In the genomic region with DNA sequence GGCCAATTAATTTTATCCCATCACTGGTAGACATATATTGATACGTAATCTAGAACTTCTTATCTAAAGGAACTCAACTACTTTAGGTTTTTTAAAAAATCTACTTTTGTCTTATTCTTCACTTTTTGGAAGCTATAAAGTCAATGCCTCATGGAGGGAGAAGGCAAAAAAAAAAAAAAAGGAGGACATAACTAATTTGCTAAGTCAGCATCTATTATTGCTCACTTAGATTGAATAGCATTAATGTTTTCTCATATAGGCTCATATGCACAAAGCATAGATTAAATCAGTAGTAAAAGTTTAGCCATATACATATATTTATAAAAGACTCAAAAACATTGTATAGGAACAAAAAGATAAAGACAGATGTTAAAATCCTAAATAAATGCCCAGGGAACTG, we compare ENCODE assay signal across 21 cellular contexts.
"Had no signal": no experiment of that assay in that cellular context is flagged by ENCODE, and none has a peak within 500 bp of the region (broad histone marks: within the 10 kb centered on the region; RNA-seq: fewer than 3 reads in every experiment).

No MANE protein-coding gene starts in this region.

- FAIRE-seq: endothelial cell of umbilical vein, keratinocyte had no signal

- H3K4me3 ChIP-seq: coronary artery, dorsolateral prefrontal cortex, esophagus muscularis mucosa, gastrocnemius medialis, heart right ventricle, left lung, lower lobe of right lung had no signal

- H3K9me3 ChIP-seq: esophagus muscularis mucosa, gastrocnemius medialis, heart right ventricle, lower lobe of right lung had no signal

- H3K27ac ChIP-seq: coronary artery, dorsolateral prefrontal cortex, esophagus muscularis mucosa, foreskin keratinocyte, gastrocnemius medialis, heart right ventricle, left lung, lower lobe of right lung had no signal

- H3K36me3 ChIP-seq: esophagus muscularis mucosa, gastrocnemius medialis, heart right ventricle, left lung, lower lobe of right lung had no signal

- ATAC-seq: foreskin keratinocyte; gastrocnemius medialis; heart right ventricle; left cardiac atrium; left lung; left ventricle myocardium superior; lower lobe of right lung; naive thymus-derived CD4-positive, alpha-beta T cell had no signal

- DNase-seq: dermis blood vessel endothelial cell; dorsolateral prefrontal cortex; effector CD4-positive, alpha-beta T cell; effector memory CD4-positive, alpha-beta T cell; foreskin keratinocyte; gastrocnemius medialis; glutamatergic neuron; head of caudate nucleus; heart right ventricle; hippocampal formation; left cardiac atrium; left lung; left ventricle myocardium superior; lower lobe of right lung; mesendoderm; midbrain; naive thymus-derived CD4-positive, alpha-beta T cell had no signal

- H3K27me3 ChIP-seq: dorsolateral prefrontal cortex, esophagus muscularis mucosa, foreskin keratinocyte, gastrocnemius medialis, heart right ventricle, left lung had no signal

- H3K4me1 ChIP-seq: esophagus muscularis mucosa, foreskin keratinocyte, gastrocnemius medialis, heart right ventricle, left lung, lower lobe of right lung had no signal
